Comparison of ENCODE assay signal across 26 cellular contexts in genomic region chr15:29693225-29693624, GRCh38.
"Had no signal": no experiment of that assay in that cellular context is flagged by ENCODE, and none has a peak within 500 bp of the region (broad histone marks: within the 10 kb centered on the region; RNA-seq: fewer than 3 reads in every experiment).

No MANE protein-coding gene starts in this region.

- H3K4me2 ChIP-seq: neural progenitor cell had no signal

- H3K9me3 ChIP-seq: adrenal gland, ascending aorta, gastrocnemius medialis had no signal

- H3K36me3 ChIP-seq: ascending aorta, gastrocnemius medialis, neural progenitor cell, uterus had no signal

- H3K4me1 Mint-ChIP-seq: activated T-helper 17 cell treated with anti-CD3 and anti-CD28 coated beads, Interleukin-2, amount 50 U/mL, for 72 hours; naive B cell; stimulated activated naive B cell treated with anti-CD40 and anti-IgM and Interleukin-4, amounts not matched to agents 10 μg/mL and 1 μg/mL and 100 μg/mL, for 72 hours had no signal

- H3K36me3 Mint-ChIP-seq: activated naive CD4-positive, alpha-beta T cell treated with anti-CD3 and anti-CD28 coated beads, Interleukin-2, amount 50 U/mL, for 72 hours; naive B cell; stimulated activated naive B cell treated with anti-CD40 and anti-IgM and Interleukin-4, amounts not matched to agents 10 μg/mL and 1 μg/mL and 100 μg/mL, for 72 hours had no signal

- H3K9ac ChIP-seq: neural progenitor cell had no signal

- H3K27ac Mint-ChIP-seq: activated CD8-positive, alpha-beta T cell treated with anti-CD3 and anti-CD28 coated beads, Interleukin-2, amount 10 ng/mL, durations not matched to agents 7 days and 5 days; activated naive CD4-positive, alpha-beta T cell treated with anti-CD3 and anti-CD28 coated beads, Interleukin-2, amount 50 U/mL, for 72 hours; activated T-helper 17 cell treated with anti-CD3 and anti-CD28 coated beads, Interleukin-2, amount 50 U/mL, for 72 hours; neural progenitor cell; stimulated activated naive B cell treated with anti-CD40 and anti-IgM and Interleukin-4, amounts not matched to agents 10 μg/mL and 1 μg/mL and 100 μg/mL, for 72 hours had no signal

- H3K4me3 Mint-ChIP-seq: activated CD8-positive, alpha-beta T cell treated with anti-CD3 and anti-CD28 coated beads, Interleukin-2, amount 10 ng/mL, durations not matched to agents 7 days and 5 days; activated T-helper 17 cell treated with anti-CD3 and anti-CD28 coated beads, Interleukin-2, amount 50 U/mL, for 72 hours; naive B cell; neural progenitor cell; stimulated activated naive B cell treated with anti-CD40 and anti-IgM and Interleukin-4, amounts not matched to agents 10 μg/mL and 1 μg/mL and 100 μg/mL, for 72 hours had no signal

- DNase-seq: activated CD4-positive, alpha-beta T cell treated with anti-CD3 and anti-CD28 coated beads, Interleukin-2, amount 50 U/mL, for 1 hour; activated CD4-positive, CD25-positive, alpha-beta regulatory T cell treated with anti-CD3 and anti-CD28 coated beads, Interleukin-2, amount 50 U/mL, for 72 hours; activated CD8-positive, alpha-beta T cell treated with anti-CD3 and anti-CD28 coated beads, Interleukin-2, amount 10 ng/mL, durations not matched to agents 7 days and 5 days; activated T-cell treated with anti-CD3 and anti-CD28 coated beads, Interleukin-2, amount 50 U/mL, for 1 hour; brain microvascular endothelial cell; central memory CD4-positive, alpha-beta T cell; dermis blood vessel endothelial cell; effector CD8-positive, alpha-beta T cell; gastrocnemius medialis; hypothalamus; naive B cell; posterior cingulate gyrus; sigmoid colon; stimulated activated CD4-positive, alpha-beta T cell treated with anti-CD3 and anti-CD28 coated beads, Interleukin-2, amount 100 ng/mL, for 48 hours; stimulated activated CD8-positive, alpha-beta memory T cell treated with anti-CD3 and anti-CD28 coated beads, Interleukin-4, amount 100 ng/mL, for 48 hours; stimulated activated naive B cell treated with anti-CD40 and anti-IgM and Interleukin-4, amounts not matched to agents 10 μg/mL and 1 μg/mL and 100 μg/mL, for 72 hours; T-helper 2 cell; trophoblast cell; uterus; WERI-Rb-1 had no signal

- ATAC-seq: activated CD8-positive, alpha-beta T cell treated with anti-CD3 and anti-CD28 coated beads, Interleukin-2, amount 10 ng/mL, durations not matched to agents 7 days and 5 days; activated naive CD4-positive, alpha-beta T cell treated with anti-CD3 and anti-CD28 coated beads, Interleukin-2, amount 50 U/mL, for 72 hours; activated T-helper 17 cell treated with anti-CD3 and anti-CD28 coated beads, Interleukin-2, amount 50 U/mL, for 72 hours; esophagus mucosa; gastrocnemius medialis; stimulated activated naive B cell treated with anti-CD40 and anti-IgM and Interleukin-4, amounts not matched to agents 10 μg/mL and 1 μg/mL and 100 μg/mL, for 72 hours had no signal

- H2AFZ ChIP-seq: neural progenitor cell had no signal

- H3K4me1 ChIP-seq: adrenal gland, ascending aorta, gastrocnemius medialis, neural progenitor cell, uterus had no signal

- H3K4me3 ChIP-seq: adrenal gland, ascending aorta, gastrocnemius medialis, neural progenitor cell, sigmoid colon, uterus had no signal

- H3K27ac ChIP-seq: adrenal gland, ascending aorta, brain microvascular endothelial cell, gastrocnemius medialis, neural progenitor cell, sigmoid colon, uterus had no signal

- H3K27me3 ChIP-seq: adrenal gland, ascending aorta, brain microvascular endothelial cell, gastrocnemius medialis, neural progenitor cell, sigmoid colon, uterus had no signal
